In the genomic region with DNA sequence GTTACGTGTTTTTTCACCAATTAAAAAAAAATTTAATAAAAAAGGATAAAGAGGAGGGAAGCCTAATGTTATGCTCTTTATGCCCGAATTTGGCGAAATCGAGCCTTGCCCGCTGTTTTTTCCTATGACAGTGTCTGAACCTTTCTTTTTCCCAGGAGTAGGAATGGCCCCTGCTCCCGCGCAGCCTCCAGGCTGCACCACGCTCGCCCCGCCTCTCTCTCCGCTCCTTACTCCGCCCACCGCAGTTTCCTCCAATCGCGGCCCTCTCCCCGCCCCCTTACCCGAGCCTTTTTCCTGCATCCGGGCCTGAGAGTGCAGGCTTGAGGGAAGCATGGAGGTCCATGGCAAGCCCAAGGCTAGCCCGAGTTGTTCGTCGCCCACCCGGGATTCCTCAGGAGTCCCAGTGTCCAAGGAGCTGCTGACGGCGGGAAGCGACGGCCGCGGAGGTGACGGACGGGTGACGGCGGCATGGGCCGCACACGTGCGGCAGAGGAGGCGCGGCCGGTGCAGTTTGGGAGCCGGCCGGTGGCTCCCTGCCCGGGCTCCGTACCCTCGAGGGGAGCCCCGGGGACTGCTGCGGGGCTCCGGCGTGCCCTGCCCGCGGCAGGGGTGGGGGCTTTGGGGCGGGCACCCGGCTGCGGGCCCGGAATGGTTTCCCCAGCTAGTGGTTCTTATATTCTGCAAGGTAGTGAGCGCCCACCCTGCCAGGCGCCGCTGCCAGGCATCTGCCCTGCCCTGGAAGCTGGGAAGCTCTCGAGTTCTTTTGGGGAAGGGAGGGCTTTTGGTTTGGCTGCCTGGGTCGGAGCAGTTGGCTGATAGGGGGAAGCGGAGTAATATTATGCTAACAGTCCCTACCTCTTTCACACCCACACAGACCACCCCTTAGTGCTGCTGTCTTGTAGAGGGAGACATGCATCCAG, we compare ENCODE assay signal across 8 cellular contexts. TPM values are rescaled to one million over a fixed set of nuclear protein-coding genes. Genes with fewer than 3 reads are reported as not detected.
A peak's percentile ranks its signal among the peaks of the same experiment; 100 is the strongest.
DNase-seq lines count a peak whose midpoint lies in the region; ATAC-seq and TF ChIP-seq lines count a peak whose summit lies in the region.

A gene with protein sequence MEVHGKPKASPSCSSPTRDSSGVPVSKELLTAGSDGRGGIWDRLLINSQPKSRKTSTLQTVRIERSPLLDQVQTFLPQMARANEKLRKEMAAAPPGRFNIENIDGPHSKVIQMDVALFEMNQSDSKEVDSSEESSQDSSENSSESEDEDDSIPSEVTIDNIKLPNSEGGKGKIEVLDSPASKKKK (plus strand): TSS at position 295 of the 920 bp plus-strand sequence. CDS start 37 bp downstream, at position 332.

- ATAC-seq in GM21390 (IDR thresholded peaks at IDR 0.05; ENCODE audit: unreplicated experiment), result peak; percentile 94

- DNase-seq in Caki2 (ENCODE audit: low read depth) (peak; percentile 82), NT2/D1 (ENCODE audit: low read depth, low spot score) (peak; percentile 87), endothelial cell (ENCODE audit: low spot score) (peak; percentile 96), mesothelial cell of epicardium (ENCODE audit: low spot score in 2 of 2, unreplicated experiment in 2 of 2) (peak; percentile 84 to 92)
- DNase-seq in activated CD8-positive, alpha-beta memory T cell treated with anti-CD3 and anti-CD28 coated beads, Interleukin-2, amount 50 U/mL, for 1 hour (ENCODE audit: extremely low read depth), result peak; percentile 61
- peak; percentile 67 to 76 for DNase-seq in stimulated activated CD8-positive, alpha-beta memory T cell treated with anti-CD3 and anti-CD28 coated beads, Interleukin-15, amount 100 ng/mL, for 4 hours (ENCODE audit: low read depth in 2 of 2)

- in situ Hi-C loops in Caki2 (cut with HindIII; ENCODE audit: low pct_unique_long_range_greater_than_20kb, low sequenced_read_pairs), result no loop called here

- H3K27ac Mint-ChIP-seq in endothelial cell (ENCODE audit: unreplicated experiment) (peak within 1 kb of the TSS; percentile 67), mesothelial cell of epicardium (peak within 1 kb of the TSS; percentile 59)

- H3K27me3 ChIP-seq in HUES48 (ENCODE audit: control insufficient read depth, insufficient read depth, low read length) (no peaks in the 10 kb centered on the region), NT2/D1 (ENCODE audit: insufficient read depth, insufficient read length) (no peaks in the 10 kb centered on the region)

- 0 out of 2 replicates have a peak, but pooled peaks cover 6% of the 10 kb centered on the region for H3K4me1 ChIP-seq in HUES48 (ENCODE audit: control insufficient read depth, insufficient read depth, low read length)
- no peaks in the 10 kb centered on the region for H3K4me1 ChIP-seq in NT2/D1 (ENCODE audit: insufficient read depth, insufficient read length)

- no peak for TF ChIP-seq CTCF in endothelial cell (IDR thresholded peaks at IDR 0.05; ENCODE audit: unreplicated experiment)
- no peak for TF ChIP-seq CTCF in mesothelial cell of epicardium (IDR thresholded peaks at IDR 0.05; ENCODE audit: unreplicated experiment)

- H3K9me3 Mint-ChIP-seq in endothelial cell (ENCODE audit: unreplicated experiment) (no peaks in the 10 kb centered on the region), mesothelial cell of epicardium (peaks cover 4% of the 10 kb centered on the region)

- H3K4me3 Mint-ChIP-seq in endothelial cell (ENCODE audit: unreplicated experiment) (peak within 1 kb of the TSS; percentile 90), mesothelial cell of epicardium (peak within 1 kb of the TSS; percentile 82)

- peaks cover 12% of the 10 kb centered on the region for H3K4me1 Mint-ChIP-seq in endothelial cell (ENCODE audit: unreplicated experiment)
- peaks cover 18% of the 10 kb centered on the region for H3K4me1 Mint-ChIP-seq in mesothelial cell of epicardium

- H3K27me3 Mint-ChIP-seq in endothelial cell (ENCODE audit: unreplicated experiment) (no peaks in the 10 kb centered on the region), mesothelial cell of epicardium (ENCODE audit: low read depth) (no peaks in the 10 kb centered on the region)

- peak within 1 kb of the TSS; percentile 78 for H3K27ac ChIP-seq in HUES48 (ENCODE audit: low read depth, low read length)

- H3K9me3 ChIP-seq in HUES48 (ENCODE audit: control insufficient read depth, insufficient read depth, low read length), result no peaks in the 10 kb centered on the region
- H3K9me3 ChIP-seq in NT2/D1 (ENCODE audit: insufficient read depth, low read length), result peaks cover 11% of the 10 kb centered on the region; the same call in 1 of the 2 replicates

- peak within 1 kb of the TSS; percentile 96 for H3K9ac ChIP-seq in HUES48 (ENCODE audit: low read depth, low read length)
- peak within 1 kb of the TSS; percentile 99 for H3K9ac ChIP-seq in NT2/D1 (ENCODE audit: insufficient read length, low read depth)

- H3K36me3 ChIP-seq in HUES48 (ENCODE audit: control insufficient read depth, insufficient read depth, low read length) (peaks cover 34% of the 10 kb centered on the region), NT2/D1 (ENCODE audit: insufficient read depth, insufficient read length, low read length) (peaks cover 33% of the 10 kb centered on the region)

- peaks cover 10% of the 10 kb centered on the region for H3K36me3 Mint-ChIP-seq in endothelial cell (ENCODE audit: low read depth, unreplicated experiment)
- H3K36me3 Mint-ChIP-seq in mesothelial cell of epicardium, result peaks cover 19% of the 10 kb centered on the region

- H3K4me3 ChIP-seq in HUES48 (ENCODE audit: low read depth, low read length), result peak within 1 kb of the TSS; percentile 98
- peak within 1 kb of the TSS; percentile 90 for H3K4me3 ChIP-seq in NT2/D1 (ENCODE audit: insufficient read length, low read depth)

RNA-seq across cellular contexts. Expression of the gene that starts here (rescaled TPM):
- total RNA-seq in Caki2 (2014; rRNA removed; shearing (Covaris generic); ENCODE audit: low replicate concordance), result 0.61 and 14.5 TPM in 2 replicates
- total RNA-seq in endothelial cell (ENCODE audit: unreplicated experiment), result 14.3 TPM
- 17.1 to 22.8 TPM (median 18.6 TPM) in 3 replicates for total RNA-seq in mesothelial cell of epicardium

Comparison
In these comparisons a context has a peak if more than half of its experiments do, and no peak if none do; other contexts are left out.
1. Peak in every context shown above with its lines: DNase-seq, ATAC-seq, H3K4me3 ChIP-seq and H3K27ac ChIP-seq.